In genomic region chr15:101980206-101980910, GRCh38 we compare ENCODE assay signal across 8 cellular contexts.
DNase-seq lines count a peak whose midpoint lies in the region; ATAC-seq and TF ChIP-seq lines count a peak whose summit lies in the region.
"Not testable (repeated sequence)": the region's sequence is repeated elsewhere in the genome, so short reads cannot be mapped to it uniquely, and the experiment has no call there.

No MANE protein-coding gene starts in this region.

- DNase-seq in D341Med (ENCODE audit: low spot score) (peak; percentile 13), SW480 (ENCODE audit: low spot score) (peak; percentile 14), activated T-cell treated with anti-CD3 and anti-CD28 coated beads for 48 hours (ENCODE audit: low read depth) (peak; percentile 24), choroid plexus epithelial cell (ENCODE audit: low read depth) (peak; percentile 13), left ventricle myocardium superior (peak; percentile 46)
- peak; percentile 24 for DNase-seq in Jurkat, Clone E6-1 (ENCODE audit: low read depth, low spot score)
- peak; percentile 56 for DNase-seq in natural killer cell treated with Interleukin-12 subunit alpha and Interleukin-12 subunit beta and Interleukin-15 and Interleukin-18, amount 100 ng/mL, for 72 hours (ENCODE audit: low spot score)
- peak; percentile 6 for DNase-seq in stimulated activated naive CD8-positive, alpha-beta T cell treated with anti-CD3 and anti-CD28 coated beads, Interleukin-15, Interleukin-2, amounts not matched to agents 100 U/mL and 50 U/mL, for 24 hours

- not testable (repeated sequence) for H3K4me3 Mint-ChIP-seq in natural killer cell treated with Interleukin-12 subunit alpha and Interleukin-12 subunit beta and Interleukin-15 and Interleukin-18, amount 100 ng/mL, for 72 hours

- H3K4me3 ChIP-seq in Jurkat, Clone E6-1 (ENCODE audit: low read length); choroid plexus epithelial cell (ENCODE audit: low read depth, low read length): not testable (repeated sequence)

- H3K36me3 Mint-ChIP-seq in natural killer cell treated with Interleukin-12 subunit alpha and Interleukin-12 subunit beta and Interleukin-15 and Interleukin-18, amount 100 ng/mL, for 72 hours: not testable (repeated sequence)

- H3K27ac Mint-ChIP-seq in natural killer cell treated with Interleukin-12 subunit alpha and Interleukin-12 subunit beta and Interleukin-15 and Interleukin-18, amount 100 ng/mL, for 72 hours: not testable (repeated sequence)

- intact Hi-C loops in left ventricle myocardium superior (cut with micrococcal nuclease): not testable (repeated sequence)

- H3K9me3 Mint-ChIP-seq in natural killer cell treated with Interleukin-12 subunit alpha and Interleukin-12 subunit beta and Interleukin-15 and Interleukin-18, amount 100 ng/mL, for 72 hours: not testable (repeated sequence)

- not testable (repeated sequence) for TF ChIP-seq CTCF in choroid plexus epithelial cell (conservative IDR thresholded peaks at IDR 0.05; ENCODE audit: low read depth, low read length)

- ATAC-seq in left ventricle myocardium superior: peak; percentile 75
- ATAC-seq in natural killer cell treated with Interleukin-12 subunit alpha and Interleukin-12 subunit beta and Interleukin-15 and Interleukin-18, amount 100 ng/mL, for 72 hours: peak; percentile 43 to 72
- ATAC-seq in stimulated activated naive CD8-positive, alpha-beta T cell treated with anti-CD3 and anti-CD28 coated beads, Interleukin-15, Interleukin-2, amounts not matched to agents 100 U/mL and 50 U/mL, for 24 hours: not testable (repeated sequence)

- not testable (repeated sequence) for H3K27me3 Mint-ChIP-seq in natural killer cell treated with Interleukin-12 subunit alpha and Interleukin-12 subunit beta and Interleukin-15 and Interleukin-18, amount 100 ng/mL, for 72 hours

- H3K4me1 Mint-ChIP-seq in natural killer cell treated with Interleukin-12 subunit alpha and Interleukin-12 subunit beta and Interleukin-15 and Interleukin-18, amount 100 ng/mL, for 72 hours (ENCODE audit: low read depth in 2 of 2): not testable (repeated sequence)

Comparison
In these comparisons a context has a peak if more than half of its experiments do, and no peak if none do; other contexts are left out.
1. DNase-seq: peak in every context shown above with its lines; median percentile 56 in natural killer cell treated with Interleukin-12 subunit alpha and Interleukin-12 subunit beta and Interleukin-15 and Interleukin-18, amount 100 ng/mL, for 72 hours; 46 in left ventricle myocardium superior; 24 in Jurkat, Clone E6-1; 24 in activated T-cell treated with anti-CD3 and anti-CD28 coated beads for 48 hours; 14 in SW480; 13 in D341Med; 13 in choroid plexus epithelial cell; 6 in stimulated activated naive CD8-positive, alpha-beta T cell treated with anti-CD3 and anti-CD28 coated beads, Interleukin-15, Interleukin-2, amounts not matched to agents 100 U/mL and 50 U/mL, for 24 hours.